ENCODE assay signal across 23 cellular contexts in the genomic region with DNA sequence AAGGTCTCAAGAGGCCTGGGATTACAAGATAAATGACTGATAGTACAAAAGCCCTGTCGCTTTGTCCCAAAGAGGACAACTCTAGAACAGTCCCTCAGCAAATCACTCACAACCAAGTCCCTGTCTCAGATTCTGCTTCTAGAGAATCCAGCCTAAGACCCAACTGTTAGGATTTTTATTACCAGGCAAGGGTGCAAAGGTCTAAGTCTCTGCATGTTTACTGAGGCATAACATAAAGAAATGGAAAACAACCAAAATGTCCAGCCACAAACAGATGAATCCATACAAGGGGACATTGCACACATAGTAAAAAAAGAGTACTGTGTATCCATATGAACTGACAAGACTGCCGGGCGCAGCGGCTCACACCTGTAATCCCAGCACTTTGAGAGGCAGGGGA.
"Had no signal": no experiment of that assay in that cellular context is flagged by ENCODE, and none has a peak within 500 bp of the region (broad histone marks: within the 10 kb centered on the region; RNA-seq: fewer than 3 reads in every experiment).

No MANE protein-coding gene starts in this region.

- H3K9me3 Mint-ChIP-seq: activated B cell treated with CpG ODN at 0.5 μM for 24 hours; central memory CD8-positive, alpha-beta T cell; effector memory CD8-positive, alpha-beta T cell; T-helper 1 cell treated with Interleukin-12 subunit alpha and Interleukin-12 subunit beta and Interleukin-4 antibody, amounts not matched to agents 30 μg/mL and 1 μg/mL, for 36 hours had no signal

- DNase-seq: activated B cell treated with CpG ODN at 0.5 μM for 24 hours; activated CD4-positive, alpha-beta T cell treated with anti-CD3 and anti-CD28 coated beads for 4 hours; activated CD4-positive, alpha-beta T cell treated with anti-CD3 and anti-CD28 coated beads, Interleukin-2, amount 50 U/mL, for 48 hours; activated effector memory CD4-positive, alpha-beta T cell treated with Interleukin-2 at 50 U/mL for 16 hours; activated naive CD4-positive, alpha-beta T cell treated with anti-CD3 and anti-CD28 coated beads, Interleukin-2, amount 50 U/mL, for 16 hours; activated T-cell treated with anti-CD3 and anti-CD28 coated beads, Interleukin-2, amount 50 U/mL, for 72 hours; adrenal gland; brain microvascular endothelial cell; effector memory CD8-positive, alpha-beta T cell; esophagus squamous epithelium; gastrocnemius medialis; head of caudate nucleus; islet precursor cell; left cardiac atrium; mesenchymal stem cell; nucleus accumbens; right cardiac atrium; stimulated activated CD4-positive, alpha-beta T cell treated with anti-CD3 and anti-CD28 coated beads, Interleukin-1b, Interleukin-23, amount 100 ng/mL, for 48 hours; T1000; testis; upper lobe of left lung had no signal

- H3K27ac Mint-ChIP-seq: activated B cell treated with CpG ODN at 0.5 μM for 24 hours; activated T-cell treated with anti-CD3 and anti-CD28 coated beads, Interleukin-2, amount 50 U/mL, for 72 hours; effector memory CD8-positive, alpha-beta T cell; T-helper 1 cell treated with Interleukin-12 subunit alpha and Interleukin-12 subunit beta and Interleukin-4 antibody, amounts not matched to agents 30 μg/mL and 1 μg/mL, for 36 hours had no signal

- H3K4me3 Mint-ChIP-seq: activated B cell treated with CpG ODN at 0.5 μM for 24 hours; activated T-cell treated with anti-CD3 and anti-CD28 coated beads, Interleukin-2, amount 50 U/mL, for 72 hours; central memory CD8-positive, alpha-beta T cell; effector memory CD8-positive, alpha-beta T cell; T-helper 1 cell treated with Interleukin-12 subunit alpha and Interleukin-12 subunit beta and Interleukin-4 antibody, amounts not matched to agents 30 μg/mL and 1 μg/mL, for 36 hours had no signal

- ATAC-seq: activated T-cell treated with anti-CD3 and anti-CD28 coated beads, Interleukin-2, amount 50 U/mL, for 72 hours; effector memory CD8-positive, alpha-beta T cell; gastrocnemius medialis; left cardiac atrium; right cardiac atrium had no signal

- H3K27me3 Mint-ChIP-seq: activated B cell treated with CpG ODN at 0.5 μM for 24 hours; central memory CD8-positive, alpha-beta T cell; effector memory CD8-positive, alpha-beta T cell had no signal
